ENCODE assay signal across 19 cellular contexts in the genomic region with DNA sequence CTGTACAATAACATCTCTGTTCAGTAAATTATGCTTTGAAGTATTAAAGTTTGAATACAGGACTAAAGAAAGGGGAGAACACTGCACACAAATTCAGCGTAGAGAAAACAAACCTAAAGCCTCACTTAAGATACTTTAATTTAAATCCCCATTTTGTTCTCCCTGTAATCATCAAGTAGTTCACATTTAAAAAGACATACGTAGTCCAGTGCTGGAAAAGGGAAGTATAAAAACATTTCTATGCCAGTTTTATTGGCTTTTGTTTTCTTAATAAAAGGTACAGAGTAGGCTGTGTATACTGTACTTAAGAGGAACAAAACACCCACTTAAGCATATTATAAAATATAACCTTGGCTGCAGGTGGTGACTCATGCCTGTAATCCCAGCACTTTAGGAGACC.
"Had no signal": no experiment of that assay in that cellular context is flagged by ENCODE, and none has a peak within 500 bp of the region (broad histone marks: within the 10 kb centered on the region; RNA-seq: fewer than 3 reads in every experiment).

No MANE protein-coding gene starts in this region.

- ATAC-seq: HepG2, Panc1, T-cell had no signal

- H3K4me2 ChIP-seq: KMS-11, SK-N-SH had no signal

- H3K9me3 ChIP-seq: SK-N-SH had no signal

- H3K4me3 Mint-ChIP-seq: T-cell; T-helper 1 cell treated with Interleukin-12 subunit alpha and Interleukin-12 subunit beta and Interleukin-4 antibody, amounts not matched to agents 30 μg/mL and 1 μg/mL, for 36 hours had no signal

- H3K9ac ChIP-seq: KMS-11, SK-N-SH had no signal

- H3K27ac ChIP-seq: KMS-11, RWPE1 had no signal

- H3K27ac Mint-ChIP-seq: T-cell; T-helper 1 cell treated with Interleukin-12 subunit alpha and Interleukin-12 subunit beta and Interleukin-4 antibody, amounts not matched to agents 30 μg/mL and 1 μg/mL, for 36 hours had no signal

- FAIRE-seq: HepG2 had no signal

- DNase-seq: IMR-90, Kasumi-1, MM.1S, NCI-H1092 treated with DMSO at 0.1 percent for 48 hours, NCI-H146, NCI-H1694 treated with DMSO at 0.1 percent for 48 hours, NCI-H1930, NCI-H2081, NCI-H2227 treated with DMSO at 0.1 percent for 48 hours, NCI-H524 treated with DMSO at 0.1 percent for 48 hours, SHP77, SK-N-SH, SW 1271, T-cell had no signal
